1 cellular context compared by ENCODE assay signal in the genomic region with DNA sequence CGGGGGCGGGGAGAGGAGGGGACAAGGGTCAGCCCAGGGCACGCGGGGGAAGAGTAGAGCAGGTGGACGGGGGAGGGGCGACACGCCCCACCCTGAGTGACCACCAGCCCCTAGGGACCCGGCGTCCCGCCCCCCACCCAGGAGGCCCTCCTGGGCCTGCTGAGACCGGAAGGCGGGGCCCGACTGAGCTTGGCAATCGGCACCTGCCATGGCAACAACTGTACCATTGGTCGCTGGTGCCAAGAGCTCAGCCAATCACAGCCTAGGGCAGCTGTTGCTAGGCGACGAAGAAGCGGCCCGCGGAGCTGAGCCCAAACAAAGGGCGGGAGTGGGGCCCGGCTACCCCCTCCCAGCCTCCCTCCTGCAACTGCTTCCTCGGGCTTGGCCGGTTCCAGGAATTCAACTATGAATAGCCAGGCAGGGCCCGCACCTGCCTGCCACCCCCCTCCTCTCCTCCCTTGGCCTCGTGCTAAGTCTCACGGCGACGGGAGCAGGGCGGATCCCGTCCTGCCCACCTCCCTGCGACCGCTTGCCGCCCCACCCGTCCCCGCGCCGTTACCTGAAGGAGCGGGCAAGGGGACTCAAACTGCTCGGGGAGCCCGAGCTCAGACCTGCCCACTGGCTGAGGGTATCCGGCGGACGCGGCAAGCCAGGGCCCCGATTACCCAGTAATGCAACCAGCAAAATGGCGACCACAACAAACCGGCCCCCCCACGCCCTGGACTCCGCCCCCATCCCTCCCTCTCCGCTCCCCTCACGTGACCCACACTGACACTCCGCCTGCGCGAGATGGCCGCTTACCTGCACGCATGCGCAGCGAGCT.
A peak's percentile ranks its signal among the peaks of the same experiment; 100 is the strongest.
TF ChIP-seq lines count a peak whose summit lies in the region.

A gene (minus strand): TSS at position 699 of the 823 bp plus-strand sequence. CDS start 2,295 bp downstream, outside the sequence.

TF ChIP-seq in SK-N-SH, 30 proteins besides CTCF, POLR2A, EP300 and RAD21 (continued from another document):
- TF ChIP-seq SIN3A (IDR thresholded peaks at IDR 0.05; ENCODE audit: borderline replicate concordance, low read depth, low read length): peak; percentile 70; the same call in 1 of the 2 replicates
- TF ChIP-seq, protein P1, sequence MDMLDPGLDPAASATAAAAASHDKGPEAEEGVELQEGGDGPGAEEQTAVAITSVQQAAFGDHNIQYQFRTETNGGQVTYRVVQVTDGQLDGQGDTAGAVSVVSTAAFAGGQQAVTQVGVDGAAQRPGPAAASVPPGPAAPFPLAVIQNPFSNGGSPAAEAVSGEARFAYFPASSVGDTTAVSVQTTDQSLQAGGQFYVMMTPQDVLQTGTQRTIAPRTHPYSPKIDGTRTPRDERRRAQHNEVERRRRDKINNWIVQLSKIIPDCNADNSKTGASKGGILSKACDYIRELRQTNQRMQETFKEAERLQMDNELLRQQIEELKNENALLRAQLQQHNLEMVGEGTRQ (IDR thresholded peaks at IDR 0.05; ENCODE audit: borderline replicate concordance, low read depth, low read length): peak; percentile 96
TF ChIP-seq in SK-N-SH: peak in this region for 12.
